20 cellular contexts compared by ENCODE assay signal in genomic region chr14:75568141-75568540, GRCh38. TPM values are rescaled to one million over a fixed set of nuclear protein-coding genes. Genes with fewer than 3 reads are reported as not detected.
DNase-seq lines count a peak whose midpoint lies in the region; TF ChIP-seq lines count a peak whose summit lies in the region.
"Had no signal": no experiment of that assay in that cellular context is flagged by ENCODE, and none has a peak within 500 bp of the region (broad histone marks: within the 10 kb centered on the region; RNA-seq: fewer than 3 reads in every experiment).

No MANE protein-coding gene starts in this region.

- H3K9ac ChIP-seq in parathyroid adenoma: no peak overlapping the region

- H3K36me3 ChIP-seq in parathyroid adenoma (ENCODE audit: control insufficient read depth, insufficient read depth, low read length): no peaks in the 10 kb centered on the region
- H3K36me3 ChIP-seq: Peyer's patch had no signal

- peaks cover 48% of the 10 kb centered on the region for H3K4me1 ChIP-seq in parathyroid adenoma
- H3K4me1 ChIP-seq: Peyer's patch had no signal

- H2AFZ ChIP-seq in parathyroid adenoma: peak overlapping the region; percentile 79

- no peaks in the 10 kb centered on the region for H3K79me2 ChIP-seq in parathyroid adenoma

- H3K9me3 Mint-ChIP-seq in activated CD4-positive, alpha-beta T cell treated with anti-CD3 and anti-CD28 coated beads, Interleukin-2, amount 10 ng/mL, durations not matched to agents 24 days and 14 days: no peaks in the 10 kb centered on the region
- H3K9me3 Mint-ChIP-seq in activated naive CD4-positive, alpha-beta T cell treated with anti-CD3 and anti-CD28 coated beads, Interleukin-2, amount 50 U/mL, for 24 hours: no peaks in the 10 kb centered on the region
- H3K9me3 Mint-ChIP-seq in activated CD4-positive, alpha-beta memory T cell treated with anti-CD3 and anti-CD28 coated beads, Interleukin-2, amount 10 ng/mL, durations not matched to agents 7 days and 5 days: no peaks in the 10 kb centered on the region
- H3K9me3 Mint-ChIP-seq: HFFc6 had no signal

- no peak overlapping the region for H3K4me3 Mint-ChIP-seq in activated CD4-positive, alpha-beta T cell treated with anti-CD3 and anti-CD28 coated beads, Interleukin-2, amount 10 ng/mL, durations not matched to agents 24 days and 14 days
- H3K4me3 Mint-ChIP-seq in activated naive CD4-positive, alpha-beta T cell treated with anti-CD3 and anti-CD28 coated beads, Interleukin-2, amount 50 U/mL, for 24 hours: peak overlapping the region; percentile 70
- H3K4me3 Mint-ChIP-seq in activated CD4-positive, alpha-beta memory T cell treated with anti-CD3 and anti-CD28 coated beads, Interleukin-2, amount 10 ng/mL, durations not matched to agents 7 days and 5 days: no peak overlapping the region
- H3K4me3 Mint-ChIP-seq: HFFc6 had no signal

- intact Hi-C loops in activated CD4-positive, alpha-beta T cell treated with anti-CD3 and anti-CD28 coated beads, Interleukin-2, amount 10 ng/mL, durations not matched to agents 24 days and 14 days (cut with micrococcal nuclease): loop anchor here (5.0 kb wide), 1 partner anchor 151 kb away; no protein-coding TSS in a partner anchor

- no peak for TF ChIP-seq CTCF in parathyroid adenoma (IDR thresholded peaks at IDR 0.05)

- peak overlapping the region; percentile 63 for H3K4me2 ChIP-seq in parathyroid adenoma (ENCODE audit: low read length)

- H3K36me3 Mint-ChIP-seq in activated CD4-positive, alpha-beta T cell treated with anti-CD3 and anti-CD28 coated beads, Interleukin-2, amount 10 ng/mL, durations not matched to agents 24 days and 14 days (ENCODE audit: low read depth): no peaks in the 10 kb centered on the region
- H3K36me3 Mint-ChIP-seq in activated naive CD4-positive, alpha-beta T cell treated with anti-CD3 and anti-CD28 coated beads, Interleukin-2, amount 50 U/mL, for 24 hours: peaks cover 11% of the 10 kb centered on the region
- peaks cover 4% of the 10 kb centered on the region for H3K36me3 Mint-ChIP-seq in activated CD4-positive, alpha-beta memory T cell treated with anti-CD3 and anti-CD28 coated beads, Interleukin-2, amount 10 ng/mL, durations not matched to agents 7 days and 5 days (ENCODE audit: low read depth)

- peaks cover 46% of the 10 kb centered on the region for H3K4me1 Mint-ChIP-seq in activated CD4-positive, alpha-beta T cell treated with anti-CD3 and anti-CD28 coated beads, Interleukin-2, amount 10 ng/mL, durations not matched to agents 24 days and 14 days
- H3K4me1 Mint-ChIP-seq in activated naive CD4-positive, alpha-beta T cell treated with anti-CD3 and anti-CD28 coated beads, Interleukin-2, amount 50 U/mL, for 24 hours: peaks cover 75% of the 10 kb centered on the region
- H3K4me1 Mint-ChIP-seq in activated CD4-positive, alpha-beta memory T cell treated with anti-CD3 and anti-CD28 coated beads, Interleukin-2, amount 10 ng/mL, durations not matched to agents 7 days and 5 days: peaks cover 64% of the 10 kb centered on the region

- POLR2A ChIA-PET in activated CD4-positive, alpha-beta memory T cell treated with anti-CD3 and anti-CD28 coated beads, Interleukin-2, amount 10 ng/mL, durations not matched to agents 7 days and 5 days (lab: Charles Lee): interaction anchor here (0.7 to 1.5 kb wide), 6 partner anchors 9 to 46 kb away, joined by 3 to 5 read pairs (median 4); partner anchors contain the start of gene BATF

- CTCF ChIA-PET in activated CD4-positive, alpha-beta memory T cell treated with anti-CD3 and anti-CD28 coated beads, Interleukin-2, amount 10 ng/mL, durations not matched to agents 7 days and 5 days (lab: Charles Lee): interaction anchor here (0.7 to 2.5 kb wide), 5 partner anchors 8 to 90 kb away, joined by 3 to 27 read pairs (median 5); partner anchors contain the start of gene FLVCR2

- H3K9me3 ChIP-seq in parathyroid adenoma (ENCODE audit: control insufficient read depth, low read length): no peaks in the 10 kb centered on the region
- H3K9me3 ChIP-seq: Peyer's patch had no signal

- H3K27me3 Mint-ChIP-seq in activated CD4-positive, alpha-beta T cell treated with anti-CD3 and anti-CD28 coated beads, Interleukin-2, amount 10 ng/mL, durations not matched to agents 24 days and 14 days: no peaks in the 10 kb centered on the region
- no peaks in the 10 kb centered on the region for H3K27me3 Mint-ChIP-seq in activated naive CD4-positive, alpha-beta T cell treated with anti-CD3 and anti-CD28 coated beads, Interleukin-2, amount 50 U/mL, for 24 hours
- H3K27me3 Mint-ChIP-seq in activated CD4-positive, alpha-beta memory T cell treated with anti-CD3 and anti-CD28 coated beads, Interleukin-2, amount 10 ng/mL, durations not matched to agents 7 days and 5 days: no peaks in the 10 kb centered on the region

- H3K27ac ChIP-seq in parathyroid adenoma: peak overlapping the region; percentile 81
- H3K27ac ChIP-seq: Peyer's patch had no signal

- no peak overlapping the region for H3K4me3 ChIP-seq in parathyroid adenoma (ENCODE audit: low read depth, low read length)
- H3K4me3 ChIP-seq: Peyer's patch had no signal

- H3K27me3 ChIP-seq in parathyroid adenoma (ENCODE audit: control insufficient read depth, insufficient read depth, low read length): no peaks in the 10 kb centered on the region
- H3K27me3 ChIP-seq: Peyer's patch had no signal

- H3K27ac Mint-ChIP-seq in activated CD4-positive, alpha-beta T cell treated with anti-CD3 and anti-CD28 coated beads, Interleukin-2, amount 10 ng/mL, durations not matched to agents 24 days and 14 days: peak overlapping the region; percentile 79
- peak overlapping the region; percentile 94 for H3K27ac Mint-ChIP-seq in activated naive CD4-positive, alpha-beta T cell treated with anti-CD3 and anti-CD28 coated beads, Interleukin-2, amount 50 U/mL, for 24 hours
- peak overlapping the region; percentile 64 for H3K27ac Mint-ChIP-seq in activated CD4-positive, alpha-beta memory T cell treated with anti-CD3 and anti-CD28 coated beads, Interleukin-2, amount 10 ng/mL, durations not matched to agents 7 days and 5 days
- H3K27ac Mint-ChIP-seq: HFFc6 had no signal

- no peak for DNase-seq in activated CD4-positive, alpha-beta T cell treated with anti-CD3 and anti-CD28 coated beads, Interleukin-2, amount 10 ng/mL, durations not matched to agents 24 days and 14 days
- no peak for DNase-seq in activated CD4-positive, alpha-beta T cell treated with anti-CD3 and anti-CD28 coated beads for 48 hours
- DNase-seq in activated naive CD4-positive, alpha-beta T cell treated with Interleukin-2 at 50 U/mL for 16 hours: no peak
- DNase-seq in activated CD4-positive, alpha-beta memory T cell treated with anti-CD3 and anti-CD28 coated beads, Interleukin-2, amount 10 ng/mL, durations not matched to agents 7 days and 5 days: no peak
- DNase-seq in HuH-7 (ENCODE audit: low spot score) (no peak), NOMO-1 (lab: John Stamatoyannopoulos, UW; ENCODE audit: unreplicated experiment in 2 of 2) (no peak)
- DNase-seq: 8988T, GF-D8, HFFc6, IMR-90, Kasumi-1, NCI-H1105 treated with DMSO at 0.1 percent for 48 hours, NCI-H1694 treated with DMSO at 0.1 percent for 48 hours, NCI-H2107, NCI-H2227 treated with DMSO at 0.1 percent for 48 hours, NCI-H524 treated with DMSO at 0.1 percent for 48 hours, Peyer's patch had no signal

RNA-seq across cellular contexts. Expression of gene FLVCR2, which starts 10.3 kb away (rescaled TPM):
- total RNA-seq in activated CD4-positive, alpha-beta T cell treated with anti-CD3 and anti-CD28 coated beads, Interleukin-2, amount 10 ng/mL, durations not matched to agents 24 days and 14 days: 3.6 and 5.4 TPM in 2 replicates
- 1 to 10 TPM; 1.3 to 3.0 TPM for total RNA-seq in activated CD4-positive, alpha-beta memory T cell treated with anti-CD3 and anti-CD28 coated beads, Interleukin-2, amount 10 ng/mL, durations not matched to agents 7 days and 5 days

RNA-seq across cellular contexts. Expression of gene BATF, which starts 45.9 kb away (rescaled TPM):
- total RNA-seq in activated CD4-positive, alpha-beta T cell treated with anti-CD3 and anti-CD28 coated beads, Interleukin-2, amount 10 ng/mL, durations not matched to agents 24 days and 14 days: 175 and 178 TPM in 2 replicates
- total RNA-seq in activated CD4-positive, alpha-beta memory T cell treated with anti-CD3 and anti-CD28 coated beads, Interleukin-2, amount 10 ng/mL, durations not matched to agents 7 days and 5 days: 10 to 100 TPM; 63.0 to 66.1 TPM
- total RNA-seq: Daoy, HFFc6, IMR-90 had no signal
